In the genomic region with DNA sequence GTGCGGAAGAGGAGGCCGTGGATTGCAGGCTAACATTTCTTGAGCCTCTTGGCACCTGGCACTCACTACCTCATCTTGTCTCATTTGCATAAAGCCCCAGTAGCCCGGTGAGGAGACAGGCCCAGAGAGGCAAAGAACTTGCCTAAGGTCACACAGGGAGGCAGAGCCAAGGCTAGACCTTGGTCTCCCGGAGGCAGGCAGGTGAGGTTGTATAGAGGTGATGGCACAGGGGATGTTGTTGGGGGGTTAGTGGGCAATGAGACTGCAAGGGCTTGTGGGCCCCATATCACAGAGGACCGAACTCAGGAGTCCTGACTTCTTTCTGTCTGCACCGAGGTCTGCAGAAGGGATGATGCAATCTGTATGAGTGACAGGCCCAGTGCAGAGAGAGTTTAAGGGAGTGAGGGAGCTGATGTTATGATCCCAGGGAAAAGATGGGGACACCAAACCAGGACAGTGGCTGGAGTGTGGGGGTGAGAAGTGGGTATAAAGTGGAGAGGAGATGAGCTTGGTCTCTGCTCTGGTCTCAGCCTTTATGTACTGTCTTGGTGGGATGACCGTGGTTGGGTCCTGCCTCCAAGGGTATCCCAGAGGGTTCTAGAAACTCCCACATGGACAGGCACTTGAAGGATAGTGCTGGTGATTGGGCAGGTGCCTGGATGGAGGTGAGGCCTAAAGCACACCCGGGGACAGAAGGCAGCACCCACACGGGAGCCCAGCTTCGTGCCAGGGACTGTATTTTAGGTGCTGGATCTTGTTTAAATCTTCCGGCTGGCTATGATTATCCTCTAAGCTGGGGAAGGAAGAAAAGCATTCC, we compare ENCODE assay signal across 8 cellular contexts. TPM values are rescaled to one million over a fixed set of nuclear protein-coding genes. Genes with fewer than 3 reads are reported as not detected.
DNase-seq lines count a peak whose midpoint lies in the region; ATAC-seq and TF ChIP-seq lines count a peak whose summit lies in the region.

No MANE protein-coding gene starts in this region.

- TF ChIP-seq CTCF in OCI-LY1 (IDR thresholded peaks at IDR 0.05; ENCODE audit: low read length) (no peak), heart left ventricle (IDR thresholded peaks at IDR 0.05) (no peak)

- H3K9me2 ChIP-seq in OCI-LY1 (ENCODE audit: low read depth, low read length) = no peaks in the 10 kb centered on the region

- intact Hi-C loops in heart left ventricle (cut with DNase I) = no loop called here

- TF ChIP-seq POLR2A in heart left ventricle (IDR thresholded peaks at IDR 0.05) = no peak

- H3K4me3 ChIP-seq in OCI-LY1 (ENCODE audit: low read depth, low read length, poor library complexity, severe bottlenecking) (peak overlapping the region; percentile 4), heart left ventricle (peak overlapping the region in 3 of 12 donors; percentile 1 to 32 (median 7)), rectal smooth muscle tissue (ENCODE audit: low read length) (peak overlapping the region; percentile 49)

- peak overlapping the region; percentile 43 for H3K4me2 ChIP-seq in OCI-LY1 (ENCODE audit: low read length)

- no peak for ATAC-seq in heart left ventricle
- ATAC-seq in HG02870 (IDR thresholded peaks at IDR 0.05; ENCODE audit: unreplicated experiment) = no peak
- ATAC-seq in GM18498 (IDR thresholded peaks at IDR 0.05; ENCODE audit: unreplicated experiment) = no peak

- H3K36me3 ChIP-seq in OCI-LY1 (ENCODE audit: insufficient read depth, low read length) (no peaks in the 10 kb centered on the region), heart left ventricle (peaks cover 0 to 12% (median 0%) of the 10 kb centered on the region in 9 donors), rectal smooth muscle tissue (ENCODE audit: control insufficient read depth, insufficient read depth, low read length) (no peaks in the 10 kb centered on the region)

- H3K27ac ChIP-seq in OCI-LY1 (ENCODE audit: low read depth, low read length, poor library complexity, severe bottlenecking) (peak overlapping the region; percentile 61), heart left ventricle (peak overlapping the region; percentile 96 to 100 (median 98)), rectal smooth muscle tissue (ENCODE audit: low read depth, low read length) (peak overlapping the region; percentile 100)

- peak overlapping the region; percentile 36; the same call in 1 of the 2 replicates for H2AFZ ChIP-seq in OCI-LY1 (ENCODE audit: low read length)

- H3K27me3 ChIP-seq in OCI-LY1 (ENCODE audit: insufficient read depth, low read length) (no peaks in the 10 kb centered on the region), heart left ventricle (no peaks in the 10 kb centered on the region), rectal smooth muscle tissue (ENCODE audit: control insufficient read depth, insufficient read depth, low read length) (no peaks in the 10 kb centered on the region)

- H3F3A ChIP-seq in OCI-LY1 (ENCODE audit: insufficient read depth, low read length) = no peaks in the 10 kb centered on the region

- WGBS in heart left ventricle, 4 donors = 31 to 47% (median 40%) methylated on average over 11 of the region's 11 CpGs

- DNase-seq in EH (ENCODE audit: low read depth) (peak; percentile 31), heart left ventricle (no peak), NCI-H1105 (lab: John Stamatoyannopoulos, UW) (no peak)
- no peak for DNase-seq in activated T-cell treated with anti-CD3 and anti-CD28 coated beads, Interleukin-2, amount 50 U/mL, for 48 hours

- H3K9ac ChIP-seq in OCI-LY1 (ENCODE audit: low read length) (peak overlapping the region; percentile 25; the same call in 1 of the 2 replicates), rectal smooth muscle tissue (ENCODE audit: low read length) (peak overlapping the region; percentile 34)

- H3K4me1 ChIP-seq in OCI-LY1 (ENCODE audit: insufficient read depth, low read length, severe bottlenecking) (peaks cover 20% of the 10 kb centered on the region), heart left ventricle (peaks cover 39 to 95% (median 78%) of the 10 kb centered on the region in 12 donors), rectal smooth muscle tissue (ENCODE audit: control insufficient read depth, insufficient read depth, low read length) (peaks cover 78% of the 10 kb centered on the region)

- no peaks in the 10 kb centered on the region for H3K79me2 ChIP-seq in OCI-LY1 (ENCODE audit: insufficient read depth, low read length)

- H3K9me3 ChIP-seq in OCI-LY1 (ENCODE audit: low read length) (no peaks in the 10 kb centered on the region), heart left ventricle (no peaks in the 10 kb centered on the region)

- no peaks in the 10 kb centered on the region for H4K20me1 ChIP-seq in OCI-LY1 (ENCODE audit: insufficient read depth, low read length)

RNA-seq across cellular contexts. Expression of a gene that starts 21.8 kb away (rescaled TPM):
- total RNA-seq in heart left ventricle = 1,000 to 10,000 TPM in 2 of 9 donors, 100 to 1,000 TPM in 7; 422 to 2,088 (median 703) TPM
- 100 to 1,000 TPM; 379 to 481 TPM for polyA plus RNA-seq in heart left ventricle
